ENCODE assay signal across 11 cellular contexts in genomic region chr11:45091563-45092392, GRCh38. TPM values are rescaled to one million over a fixed set of nuclear protein-coding genes. Genes with fewer than 3 reads are reported as not detected.
A peak's percentile ranks its signal among the peaks of the same experiment; 100 is the strongest.
DNase-seq lines count a peak whose midpoint lies in the region; ATAC-seq and TF ChIP-seq lines count a peak whose summit lies in the region.
"Had no signal": no experiment of that assay in that cellular context is flagged by ENCODE, and none has a peak within 500 bp of the region (broad histone marks: within the 10 kb centered on the region; RNA-seq: fewer than 3 reads in every experiment).

No MANE protein-coding gene starts in this region.

- CTCF ChIA-PET in activated naive CD4-positive, alpha-beta T cell treated with anti-CD3 and anti-CD28 coated beads, Interleukin-2, amount 10 ng/mL, durations not matched to agents 7 days and 5 days (lab: Charles Lee) = interaction anchor here (1.5 kb wide), 1 partner anchor 12 kb away, joined by 6 read pairs; no protein-coding TSS in a partner anchor
- CTCF ChIA-PET in RWPE1 (lab: Yijun Ruan, JAX) = interaction anchor here (0.6 kb wide), 2 partner anchors 24 to 141 kb away, joined by 3 to 4 read pairs; partner anchors contain the start of gene TP53I11

- H3K36me3 Mint-ChIP-seq in activated naive CD4-positive, alpha-beta T cell treated with anti-CD3 and anti-CD28 coated beads, Interleukin-2, amount 50 U/mL, for 24 hours = no peaks in the 10 kb centered on the region
- no peaks in the 10 kb centered on the region for H3K36me3 Mint-ChIP-seq in activated naive CD4-positive, alpha-beta T cell treated with anti-CD3 and anti-CD28 coated beads, Interleukin-2, amount 10 ng/mL, durations not matched to agents 7 days and 5 days
- no peaks in the 10 kb centered on the region for H3K36me3 Mint-ChIP-seq in activated T-helper 17 cell treated with anti-CD3 and anti-CD28 coated beads, Interleukin-2, amount 50 U/mL, for 72 hours (ENCODE audit: low read depth)
- H3K36me3 Mint-ChIP-seq: CD4-positive, CD25-positive, alpha-beta regulatory T cell had no signal

- DNase-seq in activated naive CD4-positive, alpha-beta T cell treated with anti-CD3 and anti-CD28 coated beads, Interleukin-2, amount 10 ng/mL, durations not matched to agents 7 days and 5 days = no peak
- no peak for DNase-seq in RWPE1 (ENCODE audit: low spot score)
- DNase-seq in fibroblast of pulmonary artery (ENCODE audit: low read depth) = peak; percentile 67
- DNase-seq in thoracic aorta (ENCODE audit: low spot score) = no peak
- DNase-seq in GF-D8 (lab: John Stamatoyannopoulos, UW) = no peak
- DNase-seq: CD4-positive, CD25-positive, alpha-beta regulatory T cell; kidney glomerular epithelial cell had no signal

- TF ChIP-seq CTCF in RWPE1 (conservative IDR thresholded peaks at IDR 0.05; ENCODE audit: low read depth) (no peak), fibroblast of pulmonary artery (IDR thresholded peaks at IDR 0.05; ENCODE audit: low read length, missing control alignments) (no peak), thoracic aorta (IDR thresholded peaks at IDR 0.05) (no peak)

- POLR2A ChIA-PET in RWPE1 (lab: Yijun Ruan, JAX; ENCODE audit: low non-redundant PET) = interaction anchor here (0.5 kb wide), 1 partner anchor 100 kb away, joined by 3 read pairs; no protein-coding TSS in a partner anchor

- no peak overlapping the region for H3K4me3 Mint-ChIP-seq in activated naive CD4-positive, alpha-beta T cell treated with anti-CD3 and anti-CD28 coated beads, Interleukin-2, amount 50 U/mL, for 24 hours
- H3K4me3 Mint-ChIP-seq in activated naive CD4-positive, alpha-beta T cell treated with anti-CD3 and anti-CD28 coated beads, Interleukin-2, amount 10 ng/mL, durations not matched to agents 7 days and 5 days = no peak overlapping the region
- H3K4me3 Mint-ChIP-seq in activated T-helper 17 cell treated with anti-CD3 and anti-CD28 coated beads, Interleukin-2, amount 50 U/mL, for 72 hours = no peak overlapping the region
- H3K4me3 Mint-ChIP-seq: CD4-positive, CD25-positive, alpha-beta regulatory T cell had no signal

- peak overlapping the region; percentile 77 for H3K27ac Mint-ChIP-seq in activated naive CD4-positive, alpha-beta T cell treated with anti-CD3 and anti-CD28 coated beads, Interleukin-2, amount 50 U/mL, for 24 hours
- H3K27ac Mint-ChIP-seq in activated naive CD4-positive, alpha-beta T cell treated with anti-CD3 and anti-CD28 coated beads, Interleukin-2, amount 10 ng/mL, durations not matched to agents 7 days and 5 days = no peak overlapping the region
- no peak overlapping the region for H3K27ac Mint-ChIP-seq in activated T-helper 17 cell treated with anti-CD3 and anti-CD28 coated beads, Interleukin-2, amount 50 U/mL, for 72 hours

- peaks cover 14% of the 10 kb centered on the region for H3K4me1 Mint-ChIP-seq in activated naive CD4-positive, alpha-beta T cell treated with anti-CD3 and anti-CD28 coated beads, Interleukin-2, amount 50 U/mL, for 24 hours
- no peaks in the 10 kb centered on the region for H3K4me1 Mint-ChIP-seq in activated naive CD4-positive, alpha-beta T cell treated with anti-CD3 and anti-CD28 coated beads, Interleukin-2, amount 10 ng/mL, durations not matched to agents 7 days and 5 days
- no peaks in the 10 kb centered on the region for H3K4me1 Mint-ChIP-seq in activated T-helper 17 cell treated with anti-CD3 and anti-CD28 coated beads, Interleukin-2, amount 50 U/mL, for 72 hours

- H3K9me3 Mint-ChIP-seq in activated naive CD4-positive, alpha-beta T cell treated with anti-CD3 and anti-CD28 coated beads, Interleukin-2, amount 50 U/mL, for 24 hours = no peaks in the 10 kb centered on the region
- H3K9me3 Mint-ChIP-seq in activated naive CD4-positive, alpha-beta T cell treated with anti-CD3 and anti-CD28 coated beads, Interleukin-2, amount 10 ng/mL, durations not matched to agents 7 days and 5 days = no peaks in the 10 kb centered on the region
- H3K9me3 Mint-ChIP-seq in activated T-helper 17 cell treated with anti-CD3 and anti-CD28 coated beads, Interleukin-2, amount 50 U/mL, for 72 hours = no peaks in the 10 kb centered on the region

- no peaks in the 10 kb centered on the region for H3K36me3 ChIP-seq in thoracic aorta

- H3K27ac ChIP-seq in RWPE1 = peak overlapping the region; percentile 74
- H3K27ac ChIP-seq in thoracic aorta = peak overlapping the region; percentile 62 to 88
- H3K27ac ChIP-seq: parathyroid adenoma had no signal

- H3K4me3 ChIP-seq in fibroblast of pulmonary artery (replicated peaks; ENCODE audit: low read depth, low read length) (no peak overlapping the region), thoracic aorta (peak overlapping the region; percentile 36)

- no peaks in the 10 kb centered on the region for H3K27me3 ChIP-seq in thoracic aorta (replicated peaks; ENCODE audit: insufficient read depth)

- no peaks in the 10 kb centered on the region for H3K27me3 Mint-ChIP-seq in activated naive CD4-positive, alpha-beta T cell treated with anti-CD3 and anti-CD28 coated beads, Interleukin-2, amount 50 U/mL, for 24 hours
- peaks cover 22% of the 10 kb centered on the region for H3K27me3 Mint-ChIP-seq in activated naive CD4-positive, alpha-beta T cell treated with anti-CD3 and anti-CD28 coated beads, Interleukin-2, amount 10 ng/mL, durations not matched to agents 7 days and 5 days
- no peaks in the 10 kb centered on the region for H3K27me3 Mint-ChIP-seq in activated T-helper 17 cell treated with anti-CD3 and anti-CD28 coated beads, Interleukin-2, amount 50 U/mL, for 72 hours

- H3K4me1 ChIP-seq in thoracic aorta (ENCODE audit: control insufficient read depth in 1 of 2, low read depth in 2 of 2) = peaks cover 37 to 50% of the 10 kb centered on the region in 2 donors
- H3K4me1 ChIP-seq: parathyroid adenoma had no signal

- ATAC-seq in thoracic aorta (ENCODE audit: insufficient number of reproducible peaks, low FRiP score, low read depth) (peak; percentile 8), GM18873 (IDR thresholded peaks at IDR 0.05; ENCODE audit: low FRiP score, unreplicated experiment) (no peak)
- ATAC-seq in activated T-helper 17 cell treated with anti-CD3 and anti-CD28 coated beads, Interleukin-2, amount 50 U/mL, for 72 hours (replicated peaks) = no peak

- H3K9me3 ChIP-seq in thoracic aorta = no peaks in the 10 kb centered on the region

RNA-seq across cellular contexts. Expression of gene PRDM11, which starts 54.7 kb away (rescaled TPM):
- 10 to 100 TPM; 23.8 to 30.5 TPM for total RNA-seq in thoracic aorta
- 1 to 10 TPM in 1 of 2 donors, under 1 TPM in 1; 0.40 to 2.0 TPM for total RNA-seq in activated T-helper 17 cell treated with anti-CD3 and anti-CD28 coated beads, Interleukin-2, amount 50 U/mL, for 72 hours

Comparison
In these comparisons a context has a peak if more than half of its experiments do, and no peak if none do; other contexts are left out.
1. RNA of gene PRDM11, which starts 54.7 kb away (total RNA-seq): 23.8 to 30.5 TPM in thoracic aorta; 0.40 to 2.0 TPM in activated T-helper 17 cell treated with anti-CD3 and anti-CD28 coated beads, Interleukin-2, amount 50 U/mL, for 72 hours; every median in the first group is over 4 times any median in the second.